Comparison of ENCODE assay signal across 18 cellular contexts in genomic region chr5:105134328-105134727, GRCh38.
A peak's percentile ranks its signal among the peaks of the same experiment; 100 is the strongest.
DNase-seq lines count a peak whose midpoint lies in the region; ATAC-seq and TF ChIP-seq lines count a peak whose summit lies in the region.
"Had no signal": no experiment of that assay in that cellular context is flagged by ENCODE, and none has a peak within 500 bp of the region (broad histone marks: within the 10 kb centered on the region; RNA-seq: fewer than 3 reads in every experiment).

No MANE protein-coding gene starts in this region.

- H3K9me3 ChIP-seq in liver (ENCODE audit: control insufficient read depth in 4 of 4, low read length in 3 of 4) = no peaks in the 10 kb centered on the region
- H3K9me3 ChIP-seq: A549; BLaER1 treated with 17β-estradiol and CSF1 and Interleukin-3, amounts not matched to agents 10 nM and 100 nM; Caco-2 had no signal

- ATAC-seq in left lobe of liver (peak; percentile 61), HG03139 (IDR thresholded peaks at IDR 0.05; ENCODE audit: unreplicated experiment) (no peak), T-cell (replicated peaks in 1 of 4) (no peak)
- ATAC-seq: A549; CD8-positive, alpha-beta T cell had no signal

- no peak overlapping the region for H3K27ac Mint-ChIP-seq in T-cell
- H3K27ac Mint-ChIP-seq: B cell; CD4-positive, alpha-beta T cell; CD8-positive, alpha-beta T cell had no signal

- no peak for DNase-seq in left lobe of liver (ENCODE audit: low spot score)
- DNase-seq in mucosa of gallbladder (ENCODE audit: low spot score) = peak; percentile 42
- no peak for DNase-seq in T-cell
- DNase-seq: ACHN; AML-193; Caco-2; Calu3; CD4-positive, alpha-beta T cell; CD8-positive, alpha-beta T cell; DMS79 treated with DMSO at 0.1 percent for 48 hours; GF-D8 had no signal

- no peak overlapping the region for H3K4me3 Mint-ChIP-seq in T-cell
- H3K4me3 Mint-ChIP-seq: B cell; CD4-positive, alpha-beta T cell; CD8-positive, alpha-beta T cell had no signal

- CTCF ChIA-PET in T-cell (lab: Charles Lee) = no interaction called here

- H3K9me3 Mint-ChIP-seq in T-cell = peaks cover 13 to 43% (median 23%) of the 10 kb centered on the region in 3 donors

- TF ChIP-seq RAD21 in liver (IDR thresholded peaks at IDR 0.05) = peak in 1 of 2 donors; percentile 6

- no peaks in the 10 kb centered on the region for H3K4me1 Mint-ChIP-seq in T-cell
- H3K4me1 Mint-ChIP-seq: B cell had no signal

- no peaks in the 10 kb centered on the region for H3K36me3 Mint-ChIP-seq in T-cell
- H3K36me3 Mint-ChIP-seq: CD8-positive, alpha-beta T cell had no signal

- no peak overlapping the region for H3K27ac ChIP-seq in liver (ENCODE audit: low read depth in 1 of 2, low read length in 2 of 2)
- H3K27ac ChIP-seq: 22Rv1; A549; BLaER1 treated with 17β-estradiol and CSF1 and Interleukin-3, amounts not matched to agents 10 nM and 100 nM; C4-2B had no signal

- TF ChIP-seq CTCF in liver (IDR thresholded peaks at IDR 0.05; ENCODE audit: low read depth, low read length, missing input control) = no peak

- H3K27me3 Mint-ChIP-seq in T-cell = no peaks in the 10 kb centered on the region
- H3K27me3 Mint-ChIP-seq: B cell; CD4-positive, alpha-beta T cell had no signal

- no peaks in the 10 kb centered on the region for H3K27me3 ChIP-seq in liver (ENCODE audit: control insufficient read depth in 4 of 4, insufficient read depth in 4 of 4, low read length in 3 of 4)
- H3K27me3 ChIP-seq: BLaER1 treated with 17β-estradiol and CSF1 and Interleukin-3, amounts not matched to agents 10 nM and 100 nM had no signal

- POLR2A ChIA-PET in T-cell (lab: Charles Lee) = no interaction called here

- H3K4me3 ChIP-seq in liver (ENCODE audit: low read depth in 1 of 3, low read length in 3 of 3) = no peak overlapping the region
- H3K4me3 ChIP-seq: A549; BLaER1 treated with 17β-estradiol and CSF1 and Interleukin-3, amounts not matched to agents 10 nM and 100 nM had no signal

- H3K9ac ChIP-seq in liver (ENCODE audit: low read depth in 1 of 2, low read length in 2 of 2) = no peak overlapping the region
- H3K9ac ChIP-seq: BLaER1 treated with 17β-estradiol and CSF1 and Interleukin-3, amounts not matched to agents 10 nM and 100 nM had no signal

- peaks cover 3 to 11% (median 4%) of the 10 kb centered on the region in 4 donors for H3K4me1 ChIP-seq in liver (ENCODE audit: control insufficient read depth in 4 of 4, insufficient read depth in 4 of 4, low read length in 3 of 4)
- H3K4me1 ChIP-seq: A549; BLaER1 treated with 17β-estradiol and CSF1 and Interleukin-3, amounts not matched to agents 10 nM and 100 nM had no signal

- no peaks in the 10 kb centered on the region for H3K36me3 ChIP-seq in liver (ENCODE audit: control insufficient read depth in 4 of 4, insufficient read depth in 3 of 4, low read depth in 1 of 4, low read length in 3 of 4)
- H3K36me3 ChIP-seq: BLaER1 treated with 17β-estradiol and CSF1 and Interleukin-3, amounts not matched to agents 10 nM and 100 nM had no signal

TF ChIP-seq in liver, 16 proteins besides CTCF, POLR2A, EP300 and RAD21:
- TF ChIP-seq YY1 (IDR thresholded peaks at IDR 0.05) = no peak
- TF ChIP-seq SP1 (IDR thresholded peaks at IDR 0.05) = peak; percentile 45
- TF ChIP-seq FOXA2 (IDR thresholded peaks at IDR 0.05) = no peak
- peak; percentile 41 to 72 for TF ChIP-seq RXRA (IDR thresholded peaks at IDR 0.05)
- no peak for TF ChIP-seq JUND (IDR thresholded peaks at IDR 0.05)
- TF ChIP-seq GABPA (IDR thresholded peaks at IDR 0.05 in 1 of 2, conservative IDR thresholded peaks at IDR 0.05 in 1 of 2) = no peak
- TF ChIP-seq TAF1 (conservative IDR thresholded peaks at IDR 0.05) = no peak
- TF ChIP-seq, protein P1, sequence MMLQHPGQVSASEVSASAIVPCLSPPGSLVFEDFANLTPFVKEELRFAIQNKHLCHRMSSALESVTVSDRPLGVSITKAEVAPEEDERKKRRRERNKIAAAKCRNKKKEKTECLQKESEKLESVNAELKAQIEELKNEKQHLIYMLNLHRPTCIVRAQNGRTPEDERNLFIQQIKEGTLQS (IDR thresholded peaks at IDR 0.05) = no peak
- peak; percentile 65 for TF ChIP-seq HNF4G (IDR thresholded peaks at IDR 0.05)
- peak; percentile 58 to 79 for TF ChIP-seq HNF4A (conservative IDR thresholded peaks at IDR 0.05)
- TF ChIP-seq NR2F2 (IDR thresholded peaks at IDR 0.05) = no peak
- no peak for TF ChIP-seq FOXA1 (IDR thresholded peaks at IDR 0.05)
- TF ChIP-seq, protein P2, sequence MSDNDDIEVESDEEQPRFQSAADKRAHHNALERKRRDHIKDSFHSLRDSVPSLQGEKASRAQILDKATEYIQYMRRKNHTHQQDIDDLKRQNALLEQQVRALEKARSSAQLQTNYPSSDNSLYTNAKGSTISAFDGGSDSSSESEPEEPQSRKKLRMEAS (IDR thresholded peaks at IDR 0.05) = no peak
- no peak for TF ChIP-seq EGR1 (IDR thresholded peaks at IDR 0.05; ENCODE audit: low read depth in 2 of 2)
- TF ChIP-seq, protein P3, sequence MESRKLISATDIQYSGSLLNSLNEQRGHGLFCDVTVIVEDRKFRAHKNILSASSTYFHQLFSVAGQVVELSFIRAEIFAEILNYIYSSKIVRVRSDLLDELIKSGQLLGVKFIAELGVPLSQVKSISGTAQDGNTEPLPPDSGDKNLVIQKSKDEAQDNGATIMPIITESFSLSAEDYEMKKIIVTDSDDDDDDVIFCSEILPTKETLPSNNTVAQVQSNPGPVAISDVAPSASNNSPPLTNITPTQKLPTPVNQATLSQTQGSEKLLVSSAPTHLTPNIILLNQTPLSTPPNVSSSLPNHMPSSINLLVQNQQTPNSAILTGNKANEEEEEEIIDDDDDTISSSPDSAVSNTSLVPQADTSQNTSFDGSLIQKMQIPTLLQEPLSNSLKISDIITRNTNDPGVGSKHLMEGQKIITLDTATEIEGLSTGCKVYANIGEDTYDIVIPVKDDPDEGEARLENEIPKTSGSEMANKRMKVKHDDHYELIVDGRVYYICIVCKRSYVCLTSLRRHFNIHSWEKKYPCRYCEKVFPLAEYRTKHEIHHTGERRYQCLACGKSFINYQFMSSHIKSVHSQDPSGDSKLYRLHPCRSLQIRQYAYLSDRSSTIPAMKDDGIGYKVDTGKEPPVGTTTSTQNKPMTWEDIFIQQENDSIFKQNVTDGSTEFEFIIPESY (IDR thresholded peaks at IDR 0.05) = no peak
- TF ChIP-seq REST (IDR thresholded peaks at IDR 0.05) = no peak
